ENCODE assay signal across 9 cellular contexts in the genomic region with DNA sequence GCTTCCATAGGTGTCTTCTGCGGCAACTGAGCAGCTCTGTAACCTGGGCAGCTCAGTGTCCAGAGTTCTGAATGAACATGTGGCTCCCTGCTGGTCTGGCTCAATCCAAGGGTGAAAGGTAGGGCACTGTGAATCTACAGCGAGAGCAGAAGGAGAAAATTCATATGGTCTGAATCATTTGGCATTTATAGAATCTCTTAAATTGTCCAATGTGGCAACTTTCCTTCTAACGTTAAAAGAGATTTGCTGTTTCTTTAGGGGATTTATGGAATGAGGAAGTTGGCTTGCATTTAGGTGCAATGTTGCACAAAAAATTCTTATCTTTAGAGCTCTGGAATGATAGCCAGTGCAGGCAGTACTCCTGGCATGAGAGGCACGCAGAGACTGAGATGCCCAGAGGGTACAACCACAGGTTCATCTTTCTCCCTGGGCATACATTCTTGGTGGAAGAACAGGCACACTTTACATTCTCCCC. TPM values are rescaled to one million over a fixed set of nuclear protein-coding genes. Genes with fewer than 3 reads are reported as not detected.
DNase-seq lines count a peak whose midpoint lies in the region; ATAC-seq and TF ChIP-seq lines count a peak whose summit lies in the region.
"Had no signal": no experiment of that assay in that cellular context is flagged by ENCODE, and none has a peak within 500 bp of the region (broad histone marks: within the 10 kb centered on the region; RNA-seq: fewer than 3 reads in every experiment).

No MANE protein-coding gene starts in this region.

- ATAC-seq in RWPE2 (ENCODE audit: low read depth) (peak; percentile 93), GM19395 (IDR thresholded peaks at IDR 0.05; ENCODE audit: unreplicated experiment) (no peak)

- no peak for TF ChIP-seq CTCF in RWPE2 (IDR thresholded peaks at IDR 0.05; ENCODE audit: poor library complexity, severe bottlenecking)
- no peak for TF ChIP-seq CTCF in fibroblast of lung (conservative IDR thresholded peaks at IDR 0.05 in 1 of 2, IDR thresholded peaks at IDR 0.05 in 1 of 2; ENCODE audit: low read depth in 1 of 2, low read length in 2 of 2)

- H3K9ac ChIP-seq in fibroblast of lung (ENCODE audit: insufficient read depth, low read length) = no peak overlapping the region

- H4K20me1 ChIP-seq in fibroblast of lung (ENCODE audit: control insufficient read depth, extremely low read depth, insufficient read depth, low read length) = no peaks in the 10 kb centered on the region

- no peak overlapping the region for H3K4me3 Mint-ChIP-seq in activated T-helper 2 cell treated with anti-CD3 and anti-CD28 coated beads, Interferon-gamma antibody, Interleukin-2, Interleukin-4, amounts not matched to agents 10 μg/mL and 5 μg/mL and 100 μg/mL, durations not matched to agents 14 hours and 24 hours and 36 hours (ENCODE audit: low read depth)

- H3K27me3 Mint-ChIP-seq in activated T-helper 2 cell treated with anti-CD3 and anti-CD28 coated beads, Interferon-gamma antibody, Interleukin-2, Interleukin-4, amounts not matched to agents 10 μg/mL and 5 μg/mL and 100 μg/mL, durations not matched to agents 14 hours and 24 hours and 36 hours (ENCODE audit: low read depth) = no peaks in the 10 kb centered on the region

- intact Hi-C loops in activated T-helper 2 cell treated with anti-CD3 and anti-CD28 coated beads, Interferon-gamma antibody, Interleukin-2, Interleukin-4, amounts not matched to agents 10 μg/mL and 5 μg/mL and 100 μg/mL, durations not matched to agents 14 hours and 24 hours and 36 hours (cut with micrococcal nuclease) = no loop called here

- peaks cover 3% of the 10 kb centered on the region for H3K4me1 Mint-ChIP-seq in activated T-helper 2 cell treated with anti-CD3 and anti-CD28 coated beads, Interferon-gamma antibody, Interleukin-2, Interleukin-4, amounts not matched to agents 10 μg/mL and 5 μg/mL and 100 μg/mL, durations not matched to agents 14 hours and 24 hours and 36 hours (ENCODE audit: low read depth)

- H3K9me3 ChIP-seq in RWPE2 (ENCODE audit: severe bottlenecking) = no peaks in the 10 kb centered on the region
- no peaks in the 10 kb centered on the region for H3K9me3 ChIP-seq in fibroblast of lung (ENCODE audit: control insufficient read depth, insufficient read depth, low read depth, low read length)

- no peak overlapping the region for H3K27ac Mint-ChIP-seq in activated T-helper 2 cell treated with anti-CD3 and anti-CD28 coated beads, Interferon-gamma antibody, Interleukin-2, Interleukin-4, amounts not matched to agents 10 μg/mL and 5 μg/mL and 100 μg/mL, durations not matched to agents 14 hours and 24 hours and 36 hours

- H2AFZ ChIP-seq in fibroblast of lung (ENCODE audit: low read length) = no peak overlapping the region

- H3K79me2 ChIP-seq in fibroblast of lung (ENCODE audit: control insufficient read depth, insufficient read depth, low read length) = peaks cover 67% of the 10 kb centered on the region

- peak overlapping the region; percentile 82 for H3K4me2 ChIP-seq in fibroblast of lung (ENCODE audit: extremely low read depth, insufficient read depth, low read length)

- H3K27me3 ChIP-seq in RWPE2 (ENCODE audit: insufficient read depth, poor library complexity, severe bottlenecking) = no peaks in the 10 kb centered on the region
- no peaks in the 10 kb centered on the region for H3K27me3 ChIP-seq in fibroblast of lung (ENCODE audit: control insufficient read depth, insufficient read depth, low read length)

- peak; percentile 75 for DNase-seq in GM04504 (ENCODE audit: low read depth)
- peak; percentile 80 for DNase-seq in RWPE2 (ENCODE audit: low spot score)
- DNase-seq in fibroblast of lung (ENCODE audit: low read depth in 2 of 2) = peak; percentile 80 to 95
- DNase-seq in renal cortical epithelial cell (ENCODE audit: low read depth) = peak; percentile 94
- no peak for DNase-seq in activated T-helper 2 cell treated with anti-CD3 and anti-CD28 coated beads, Interferon-gamma antibody, Interleukin-2, Interleukin-4, amounts not matched to agents 10 μg/mL and 5 μg/mL and 100 μg/mL, durations not matched to agents 14 hours and 24 hours and 36 hours (ENCODE audit: low spot score)
- DNase-seq in NCI-H748 treated with DMSO at 0.1 percent for 48 hours (lab: John Stamatoyannopoulos, UW) = no peak
- no peak for DNase-seq in NCI-H146 (lab: John Stamatoyannopoulos, UW)
- DNase-seq: stimulated activated CD4-positive, alpha-beta T cell treated with anti-CD3 and anti-CD28 coated beads, Interleukin-12 subunit alpha, Interleukin-12 subunit beta, amount 100 ng/mL, for 4 hours had no signal

- no peak overlapping the region for H3K4me3 ChIP-seq in RWPE2 (ENCODE audit: severe bottlenecking)
- H3K4me3 ChIP-seq in fibroblast of lung (replicated peaks in 1 of 4; ENCODE audit: control extremely low read depth in 1 of 4, insufficient read depth in 1 of 4, low read depth in 3 of 4, low read length in 4 of 4) = no peak overlapping the region

- H3K36me3 Mint-ChIP-seq in activated T-helper 2 cell treated with anti-CD3 and anti-CD28 coated beads, Interferon-gamma antibody, Interleukin-2, Interleukin-4, amounts not matched to agents 10 μg/mL and 5 μg/mL and 100 μg/mL, durations not matched to agents 14 hours and 24 hours and 36 hours (ENCODE audit: low read depth) = peaks cover 28% of the 10 kb centered on the region

- no peaks in the 10 kb centered on the region for H3K9me3 Mint-ChIP-seq in activated T-helper 2 cell treated with anti-CD3 and anti-CD28 coated beads, Interferon-gamma antibody, Interleukin-2, Interleukin-4, amounts not matched to agents 10 μg/mL and 5 μg/mL and 100 μg/mL, durations not matched to agents 14 hours and 24 hours and 36 hours

- H3K4me1 ChIP-seq in RWPE2 (ENCODE audit: insufficient read depth, poor library complexity, severe bottlenecking) (peaks cover 56% of the 10 kb centered on the region), fibroblast of lung (ENCODE audit: control insufficient read depth, extremely low read depth, insufficient read depth, low read length) (peaks cover 32% of the 10 kb centered on the region)

- H3K36me3 ChIP-seq in RWPE2 (ENCODE audit: low read depth) (peaks cover 41% of the 10 kb centered on the region), fibroblast of lung (ENCODE audit: control insufficient read depth, insufficient read depth, low read length) (peaks cover 3% of the 10 kb centered on the region)

- H3K27ac ChIP-seq in RWPE2 (ENCODE audit: poor library complexity, severe bottlenecking) (peak overlapping the region; percentile 92), fibroblast of lung (ENCODE audit: insufficient read depth, low read length) (peak overlapping the region; percentile 71)

RNA-seq across cellular contexts. Expression of a gene that starts 17.0 kb away (rescaled TPM):
- total RNA-seq in fibroblast of lung (155 and 164 TPM in 2 replicates), renal cortical epithelial cell (166 and 458 TPM in 2 replicates)
- 331 and 350 TPM in 2 replicates for polyA plus RNA-seq in fibroblast of lung
- 161 and 192 TPM in 2 replicates for polyA plus RNA-seq in fibroblast of lung (2012)
- polyA minus RNA-seq in fibroblast of lung (ENCODE audit: low replicate concordance) = 302 and 307 TPM in 2 replicates
- total RNA-seq in activated T-helper 2 cell treated with anti-CD3 and anti-CD28 coated beads, Interferon-gamma antibody, Interleukin-2, Interleukin-4, amounts not matched to agents 10 μg/mL and 5 μg/mL and 100 μg/mL, durations not matched to agents 14 hours and 24 hours and 36 hours = 119 and 123 TPM in 2 replicates

Comparison
In these comparisons a context has a peak if more than half of its experiments do, and no peak if none do; other contexts are left out.
1. DNase-seq: peak in GM04504 (single experiment), RWPE2 (single experiment), fibroblast of lung (2 of 2) and renal cortical epithelial cell (single experiment); none in activated T-helper 2 cell treated with anti-CD3 and anti-CD28 coated beads, Interferon-gamma antibody, Interleukin-2, Interleukin-4, amounts not matched to agents 10 μg/mL and 5 μg/mL and 100 μg/mL, durations not matched to agents 14 hours and 24 hours and 36 hours (single experiment), NCI-H748 treated with DMSO at 0.1 percent for 48 hours (single experiment) and NCI-H146 (single experiment).